ENCODE assay signal across 8 cellular contexts in genomic region chr10:57579926-57580325, GRCh38.
DNase-seq lines count a peak whose midpoint lies in the region; ATAC-seq and TF ChIP-seq lines count a peak whose summit lies in the region.
"Had no signal": no experiment of that assay in that cellular context is flagged by ENCODE, and none has a peak within 500 bp of the region (broad histone marks: within the 10 kb centered on the region; RNA-seq: fewer than 3 reads in every experiment).

No MANE protein-coding gene starts in this region.

- peak; percentile 31 for DNase-seq in LoVo (ENCODE audit: low spot score)
- DNase-seq in cerebellar cortex (ENCODE audit: low spot score) = peak; percentile 6
- DNase-seq in putamen (ENCODE audit: low spot score) = peak; percentile 2
- DNase-seq in omental fat pad (ENCODE audit: low spot score) = no peak
- DNase-seq in retina = no peak
- DNase-seq in vagina (ENCODE audit: extremely low spot score in 2 of 2) = no peak

- no peaks in the 10 kb centered on the region for H3K9me3 ChIP-seq in vagina
- H3K9me3 ChIP-seq: SJCRH30 had no signal

- no peaks in the 10 kb centered on the region for H3K4me1 ChIP-seq in vagina
- H3K4me1 ChIP-seq: SJCRH30 had no signal

- H3K27ac ChIP-seq in vagina = no peak overlapping the region
- H3K27ac ChIP-seq: SJCRH30 had no signal

- TF ChIP-seq CTCF in omental fat pad (IDR thresholded peaks at IDR 0.05) = no peak
- no peak for TF ChIP-seq CTCF in vagina (IDR thresholded peaks at IDR 0.05)

- intact Hi-C loops in vagina (cut with DNase I) = no loop called here

- no peak for TF ChIP-seq POLR2A in vagina (IDR thresholded peaks at IDR 0.05)

- no peaks in the 10 kb centered on the region for H3K27me3 ChIP-seq in vagina
- H3K27me3 ChIP-seq: SJCRH30 had no signal

- ATAC-seq in GM18508 (IDR thresholded peaks at IDR 0.05; ENCODE audit: insufficient read depth, unreplicated experiment) = peak; percentile 77
- no peak for ATAC-seq in omental fat pad (ENCODE audit: low FRiP score)

- no peaks in the 10 kb centered on the region for H3K36me3 ChIP-seq in vagina
- H3K36me3 ChIP-seq: SJCRH30 had no signal

- H3K4me3 ChIP-seq in vagina = no peak overlapping the region
- H3K4me3 ChIP-seq: SJCRH30 had no signal

Comparison
In these comparisons a context has a peak if more than half of its experiments do, and no peak if none do; other contexts are left out.
1. DNase-seq: peak in LoVo (single experiment), cerebellar cortex (single experiment) and putamen (single experiment); none in omental fat pad (single experiment), retina (single experiment) and vagina (0 of 2).